1 cellular context compared by ENCODE assay signal in genomic region chr10:31759816-31760626, GRCh38.
TF ChIP-seq lines count a peak whose summit lies in the region.

No MANE protein-coding gene starts in this region.

TF ChIP-seq in HEK293, 187 proteins besides CTCF, POLR2A, EP300 and RAD21 (continued from another document):
- TF ChIP-seq PATZ1 (tag by site-specific recombination; IDR thresholded peaks at IDR 0.05) = peak; percentile 76
- TF ChIP-seq, protein P1, sequence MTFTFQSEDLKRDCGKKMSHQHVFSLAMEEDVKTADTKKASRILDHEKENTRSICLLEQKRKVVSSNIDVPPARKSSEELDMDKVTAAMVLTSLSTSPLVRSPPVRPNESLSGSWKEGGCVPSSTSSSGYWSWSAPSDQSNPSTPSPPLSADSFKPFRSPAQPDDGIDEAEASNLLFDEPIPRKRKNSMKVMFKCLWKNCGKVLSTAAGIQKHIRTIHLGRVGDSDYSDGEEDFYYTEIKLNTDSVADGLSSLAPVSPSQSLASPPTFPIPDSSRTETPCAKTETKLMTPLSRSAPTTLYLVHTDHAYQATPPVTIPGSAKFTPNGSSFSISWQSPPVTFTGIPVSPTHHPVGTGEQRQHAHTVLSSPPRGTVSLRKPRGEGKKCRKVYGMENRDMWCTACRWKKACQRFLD (tag by site-specific recombination; IDR thresholded peaks at IDR 0.05) = no peak
- TF ChIP-seq ZNF600 (tag by site-specific recombination; IDR thresholded peaks at IDR 0.05) = peak; percentile 95
- 0 out of 2 replicates have a peak, but pooled peaks have one; percentile 10 for TF ChIP-seq ZNF660 (tag by site-specific recombination; IDR thresholded peaks at IDR 0.05)
- TF ChIP-seq ZNF610 (tag by site-specific recombination; IDR thresholded peaks at IDR 0.05; ENCODE audit: borderline replicate concordance) = peak; percentile 50; the same call in 1 of the 2 replicates
